ENCODE assay signal across 24 cellular contexts in genomic region chr7:44494960-44495359, GRCh38. TPM values are rescaled to one million over a fixed set of nuclear protein-coding genes. Genes with fewer than 3 reads are reported as not detected.
"Had no signal": no experiment of that assay in that cellular context is flagged by ENCODE, and none has a peak within 500 bp of the region (broad histone marks: within the 10 kb centered on the region; RNA-seq: fewer than 3 reads in every experiment).

No MANE protein-coding gene starts in this region.

- H3K27ac ChIP-seq: HL-60, RWPE1 had no signal

- H3K4me2 ChIP-seq: SK-N-SH had no signal

- DNase-seq: KBM-7, MV-4-11, NCI-H1048, NCI-H1105, NCI-H1417, NCI-H1436 treated with DMSO at 0.1 percent for 48 hours, NCI-H1694, NCI-H187 treated with DMSO at 0.1 percent for 48 hours, NCI-H2029 treated with DMSO at 0.1 percent for 48 hours, NCI-H2171, NCI-H226, NCI-H446, NCI-H510A, NCI-H524 treated with DMSO at 0.1 percent for 48 hours, NCI-H69, NCI-H774, SHP77, SK-N-SH had no signal

- FAIRE-seq: HTR-8/SVneo had no signal

- H3K9me3 ChIP-seq: SK-N-SH had no signal

- H3K9ac ChIP-seq: SK-N-SH had no signal

RNA-seq across cellular contexts. Expression of gene NPC1L1, which starts 46.2 kb away (rescaled TPM):
- total RNA-seq: LHCN-M2, SK-MEL-5 had no signal
- polyA plus RNA-seq: IgD-negative memory B cell, SK-N-SH had no signal
